ENCODE assay signal across 8 cellular contexts in the genomic region with DNA sequence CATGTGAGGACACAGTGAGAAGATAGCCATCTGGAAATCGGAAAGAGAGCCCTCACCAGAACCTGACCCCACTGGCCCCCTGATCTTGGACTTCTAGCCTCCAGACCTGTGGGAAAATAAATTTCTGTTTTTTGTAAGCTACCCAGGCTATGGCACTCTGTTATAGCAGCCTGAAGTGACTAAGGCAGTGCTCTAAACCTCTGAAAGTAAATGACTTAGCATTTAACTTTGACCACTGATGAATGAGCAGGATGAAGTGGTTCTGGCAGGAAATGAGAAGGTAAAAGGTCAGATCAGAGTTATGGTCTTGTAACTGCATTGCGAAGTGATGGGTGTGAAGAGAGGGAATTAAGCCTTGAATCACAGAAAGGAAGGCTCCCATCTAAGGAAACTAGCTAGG. TPM values are rescaled to one million over a fixed set of nuclear protein-coding genes. Genes with fewer than 3 reads are reported as not detected.
DNase-seq lines count a peak whose midpoint lies in the region; ATAC-seq and TF ChIP-seq lines count a peak whose summit lies in the region.

No MANE protein-coding gene starts in this region.

- WGBS in testis, 2 donors = 56 to 64% methylated on average over 2 of the region's 2 CpGs

- peaks cover 0 to 17% (median 0%) of the 10 kb centered on the region in 11 experiments; a peak in 5 of 22 replicates for H3K36me3 ChIP-seq in BLaER1 treated with 17β-estradiol and CSF1 and Interleukin-3, amounts not matched to agents 10 nM and 100 nM
- H3K36me3 ChIP-seq in Loucy (ENCODE audit: insufficient read depth, low read length) (no peaks in the 10 kb centered on the region), testis (ENCODE audit: low read depth, missing control alignments) (no peaks in the 10 kb centered on the region)

- H3K27ac ChIP-seq in BLaER1 treated with 17β-estradiol and CSF1 and Interleukin-3, amounts not matched to agents 10 nM and 100 nM = peak overlapping the region in 5 of 11 experiments; percentile 11 to 83 (median 70); a peak in 10 of 22 replicates
- no peak overlapping the region for H3K27ac ChIP-seq in testis

- no peaks in the 10 kb centered on the region for H3K27me3 ChIP-seq in BLaER1 treated with 17β-estradiol and CSF1 and Interleukin-3, amounts not matched to agents 10 nM and 100 nM
- H3K27me3 ChIP-seq in Loucy (ENCODE audit: insufficient read depth, low read length, poor library complexity, severe bottlenecking) (no peaks in the 10 kb centered on the region), testis (no peaks in the 10 kb centered on the region)

- TF ChIP-seq CTCF in Loucy (conservative IDR thresholded peaks at IDR 0.05; ENCODE audit: low read length) (no peak), fibroblast of villous mesenchyme (IDR thresholded peaks at IDR 0.05; ENCODE audit: insufficient read depth, low read depth, low read length) (no peak), testis (IDR thresholded peaks at IDR 0.05) (no peak)

- H3K4me3 ChIP-seq in BLaER1 treated with 17β-estradiol and CSF1 and Interleukin-3, amounts not matched to agents 10 nM and 100 nM = peak overlapping the region in 1 of 10 experiments; percentile 6; a peak in 1 of 20 replicates
- H3K4me3 ChIP-seq in Loucy (ENCODE audit: low read length, poor library complexity, severe bottlenecking) = no peak overlapping the region
- H3K4me3 ChIP-seq in fibroblast of villous mesenchyme (ENCODE audit: low read depth, low read length) = no peak overlapping the region
- H3K4me3 ChIP-seq in testis = no peak overlapping the region

- H3K4me2 ChIP-seq in BLaER1 treated with 17β-estradiol and CSF1 and Interleukin-3, amounts not matched to agents 10 nM and 100 nM = peak overlapping the region in 7 of 11 experiments; percentile 24 to 83 (median 74); a peak in 13 of 22 replicates
- H3K4me2 ChIP-seq in Loucy (ENCODE audit: low read depth, low read length, poor library complexity, severe bottlenecking) = peak overlapping the region; percentile 13

- H2AFZ ChIP-seq in Loucy (ENCODE audit: low read length) = no peak overlapping the region

- H3K9ac ChIP-seq in BLaER1 treated with 17β-estradiol and CSF1 and Interleukin-3, amounts not matched to agents 10 nM and 100 nM = peak overlapping the region in 4 of 11 experiments; percentile 24 to 63 (median 48); a peak in 7 of 22 replicates
- no peak overlapping the region for H3K9ac ChIP-seq in Loucy (ENCODE audit: low read depth, low read length, poor library complexity, severe bottlenecking)

- TF ChIP-seq POLR2A in testis (IDR thresholded peaks at IDR 0.05) = no peak

- peaks cover 0 to 87% (median 56%) of the 10 kb centered on the region in 10 experiments; a peak in 14 of 20 replicates for H3K4me1 ChIP-seq in BLaER1 treated with 17β-estradiol and CSF1 and Interleukin-3, amounts not matched to agents 10 nM and 100 nM
- peaks cover 26% of the 10 kb centered on the region for H3K4me1 ChIP-seq in Loucy (ENCODE audit: insufficient read depth, low read length, poor library complexity, severe bottlenecking)
- no peaks in the 10 kb centered on the region for H3K4me1 ChIP-seq in testis

- intact Hi-C loops in testis (cut with DNase I; ENCODE audit: low total_unique reads) = no loop called here

- ATAC-seq in GM21423 (IDR thresholded peaks at IDR 0.05; ENCODE audit: unreplicated experiment) (peak; percentile 66), HG03025 (IDR thresholded peaks at IDR 0.05; ENCODE audit: low FRiP score, unreplicated experiment) (no peak)

- no peaks in the 10 kb centered on the region for H3K9me2 ChIP-seq in Loucy (replicated peaks; ENCODE audit: low read depth, low read length)

- no peaks in the 10 kb centered on the region for H3K9me3 ChIP-seq in BLaER1 treated with 17β-estradiol and CSF1 and Interleukin-3, amounts not matched to agents 10 nM and 100 nM (replicated peaks in 1 of 11)
- H3K9me3 ChIP-seq in Loucy (ENCODE audit: insufficient read depth, low read depth, low read length) (no peaks in the 10 kb centered on the region), testis (no peaks in the 10 kb centered on the region)

- H3K79me2 ChIP-seq in Loucy (ENCODE audit: insufficient read depth, low read length) = no peaks in the 10 kb centered on the region

- peak; percentile 77 for DNase-seq in fibroblast of villous mesenchyme (ENCODE audit: low read depth)
- no peak for DNase-seq in DMS153 treated with DMSO at 0.1 percent for 48 hours (lab: John Stamatoyannopoulos, UW; ENCODE audit: unreplicated experiment)
- no peak for DNase-seq in testis
- DNase-seq in GOT3 (lab: John Stamatoyannopoulos, UW) = no peak

- H3F3A ChIP-seq in Loucy (ENCODE audit: low read depth) = no peaks in the 10 kb centered on the region

- no peaks in the 10 kb centered on the region for H4K20me1 ChIP-seq in BLaER1 treated with 17β-estradiol and CSF1 and Interleukin-3, amounts not matched to agents 10 nM and 100 nM
- no peaks in the 10 kb centered on the region for H4K20me1 ChIP-seq in Loucy (ENCODE audit: insufficient read depth, low read length, poor library complexity, severe bottlenecking)

RNA-seq across cellular contexts. Expression of a gene that starts 17.0 kb away (rescaled TPM):
- total RNA-seq in fibroblast of villous mesenchyme = 1.3 and 15.1 TPM in 2 replicates
- 1 to 10 TPM; 5.7 to 6.4 TPM for total RNA-seq in testis
- polyA plus RNA-seq in testis (ENCODE audit: insufficient read depth, low read depth, low replicate concordance) = 16.2 TPM
